In genomic region chrX:127030011-127030738, GRCh38 we compare ENCODE assay signal across 24 cellular contexts.
DNase-seq lines count a peak whose midpoint lies in the region; ATAC-seq, FAIRE-seq and TF ChIP-seq lines count a peak whose summit lies in the region.
"Had no signal": no experiment of that assay in that cellular context is flagged by ENCODE, and none has a peak within 500 bp of the region (broad histone marks: within the 10 kb centered on the region; RNA-seq: fewer than 3 reads in every experiment).

No MANE protein-coding gene starts in this region.

- peak; percentile 22 for DNase-seq in A673 (ENCODE audit: low spot score)
- DNase-seq in heart right ventricle, result no peak
- DNase-seq in pancreas, result no peak
- DNase-seq in effector memory CD4-positive, alpha-beta T cell, result no peak
- no peak for DNase-seq in RKO (ENCODE audit: low spot score)
- no peak for DNase-seq in NCI-H2029 treated with DMSO at 0.1 percent for 48 hours (lab: John Stamatoyannopoulos, UW)
- DNase-seq: activated CD4-positive, alpha-beta T cell treated with anti-CD3 and anti-CD28 coated beads for 4 hours; activated CD8-positive, alpha-beta T cell treated with anti-CD3 and anti-CD28 coated beads, Interleukin-2, amount 10 ng/mL, durations not matched to agents 7 days and 5 days; amygdala; CD4-positive, alpha-beta memory T cell; effector CD8-positive, alpha-beta T cell; erythroblast; IMR-90; MV-4-11; SIG-M5; stimulated activated naive CD4-positive, alpha-beta T cell had no signal

- H3K4me3 ChIP-seq in A673 (ENCODE audit: low read depth, low read length, poor library complexity, severe bottlenecking), result no peak overlapping the region
- no peak overlapping the region for H3K4me3 ChIP-seq in heart right ventricle
- no peak overlapping the region for H3K4me3 ChIP-seq in pancreas
- H3K4me3 ChIP-seq in effector memory CD4-positive, alpha-beta T cell (ENCODE audit: insufficient read depth, low read depth, low read length, poor library complexity, severe bottlenecking), result no peak overlapping the region
- H3K4me3 ChIP-seq: coronary artery, GM23338, skin epidermis had no signal

- peak in 7 of 8 donors; percentile 63 to 99 (median 92) for ATAC-seq in heart right ventricle
- ATAC-seq in pancreas, result no peak
- no peak for ATAC-seq in GM18511 (IDR thresholded peaks at IDR 0.05; ENCODE audit: unreplicated experiment)
- ATAC-seq: activated CD8-positive, alpha-beta T cell treated with anti-CD3 and anti-CD28 coated beads, Interleukin-2, amount 10 ng/mL, durations not matched to agents 7 days and 5 days; GM23338; natural killer cell treated with Interleukin-12 subunit alpha and Interleukin-12 subunit beta and Interleukin-15 and Interleukin-18, amount 100 ng/mL, for 72 hours; Panc1 had no signal

- H3K27ac ChIP-seq in A673 (ENCODE audit: low read depth, low read length, poor library complexity, severe bottlenecking) (peak overlapping the region; percentile 17), VCaP (peak overlapping the region; percentile 49), heart right ventricle (peak overlapping the region in 9 of 10 donors; percentile 1 to 60 (median 43)), pancreas (no peak overlapping the region)
- no peak overlapping the region for H3K27ac ChIP-seq in effector memory CD4-positive, alpha-beta T cell (ENCODE audit: insufficient read depth, low read length, poor library complexity, severe bottlenecking)
- H3K27ac ChIP-seq: coronary artery had no signal

- CTCF ChIA-PET in A673 (lab: Charles Lee), result no interaction called here

- TF ChIP-seq CTCF in A673 (conservative IDR thresholded peaks at IDR 0.05; ENCODE audit: low read depth, low read length) (no peak), VCaP (conservative IDR thresholded peaks at IDR 0.05) (no peak), heart right ventricle (IDR thresholded peaks at IDR 0.05) (no peak), pancreas (IDR thresholded peaks at IDR 0.05) (no peak)

- H3K27me3 ChIP-seq in A673 (replicated peaks; ENCODE audit: insufficient read depth, low read depth, low read length, poor library complexity), result no peaks in the 10 kb centered on the region
- no peaks in the 10 kb centered on the region for H3K27me3 ChIP-seq in heart right ventricle
- no peaks in the 10 kb centered on the region for H3K27me3 ChIP-seq in pancreas
- no peaks in the 10 kb centered on the region for H3K27me3 ChIP-seq in effector memory CD4-positive, alpha-beta T cell (replicated peaks; ENCODE audit: control insufficient read depth, insufficient read depth, low read length, poor library complexity, severe bottlenecking)

- POLR2A ChIA-PET in A673 (lab: Charles Lee; ENCODE audit: low non-redundant PET), result interaction anchor here (0.6 kb wide), 1 partner anchor 263 kb away, joined by 3 read pairs; no protein-coding TSS in a partner anchor

- FAIRE-seq in pancreas (lab: Jason Lieb, UNC), result peak; percentile 85
- FAIRE-seq: D721Med had no signal

- H3K4me1 ChIP-seq in A673 (ENCODE audit: insufficient read depth, low read length, poor library complexity, severe bottlenecking) (no peaks in the 10 kb centered on the region), heart right ventricle (peaks cover 0 to 7% (median 0%) of the 10 kb centered on the region in 9 donors), pancreas (no peaks in the 10 kb centered on the region)
- no peaks in the 10 kb centered on the region for H3K4me1 ChIP-seq in effector memory CD4-positive, alpha-beta T cell (ENCODE audit: control insufficient read depth, insufficient read depth, low read length, poor library complexity, severe bottlenecking)

- BruUV-seq in A673 (replicated peaks; lab: Mats Ljungman, UMichigan), result no TSS peak

- H3K36me3 ChIP-seq in A673 (ENCODE audit: insufficient read depth, low read length, poor library complexity, severe bottlenecking) (no peaks in the 10 kb centered on the region), heart right ventricle (no peaks in the 10 kb centered on the region), pancreas (no peaks in the 10 kb centered on the region)
- no peaks in the 10 kb centered on the region for H3K36me3 ChIP-seq in effector memory CD4-positive, alpha-beta T cell (ENCODE audit: control insufficient read depth, insufficient read depth, low read length)

- intact Hi-C loops in A673 (cut with micrococcal nuclease; ENCODE audit: unreplicated experiment), result no loop called here
- intact Hi-C loops in heart right ventricle (cut with DNase I), result loop anchor here in 2 of 10 donors (5.0 to 10.0 kb wide), 2 partner anchors 43 to 265 kb away; no protein-coding TSS in a partner anchor
- intact Hi-C loops in pancreas (cut with DNase I), result no loop called here

- H3K9me3 ChIP-seq in A673 (ENCODE audit: low read depth, low read length, poor library complexity, severe bottlenecking) (no peaks in the 10 kb centered on the region), heart right ventricle (peaks cover 0 to 4% (median 0%) of the 10 kb centered on the region in 11 donors), pancreas (no peaks in the 10 kb centered on the region)
- no peaks in the 10 kb centered on the region for H3K9me3 ChIP-seq in effector memory CD4-positive, alpha-beta T cell (ENCODE audit: control insufficient read depth, low read length)

- 13 to 15% methylated on average over 5 of the region's 5 CpGs for WGBS in heart right ventricle, 2 donors
- WGBS in pancreas, 2 donors, result 13 to 16% methylated on average over 5 of the region's 5 CpGs

Comparison
In these comparisons a context has a peak if more than half of its experiments do, and no peak if none do; other contexts are left out.
1. H3K27ac ChIP-seq: peak in A673 (single experiment), VCaP (single experiment) and heart right ventricle (9 of 10); none in pancreas (0 of 4) and effector memory CD4-positive, alpha-beta T cell (single experiment).
2. ATAC-seq: peak in heart right ventricle (7 of 8); none in pancreas (0 of 4) and GM18511 (single experiment).